In the genomic region with DNA sequence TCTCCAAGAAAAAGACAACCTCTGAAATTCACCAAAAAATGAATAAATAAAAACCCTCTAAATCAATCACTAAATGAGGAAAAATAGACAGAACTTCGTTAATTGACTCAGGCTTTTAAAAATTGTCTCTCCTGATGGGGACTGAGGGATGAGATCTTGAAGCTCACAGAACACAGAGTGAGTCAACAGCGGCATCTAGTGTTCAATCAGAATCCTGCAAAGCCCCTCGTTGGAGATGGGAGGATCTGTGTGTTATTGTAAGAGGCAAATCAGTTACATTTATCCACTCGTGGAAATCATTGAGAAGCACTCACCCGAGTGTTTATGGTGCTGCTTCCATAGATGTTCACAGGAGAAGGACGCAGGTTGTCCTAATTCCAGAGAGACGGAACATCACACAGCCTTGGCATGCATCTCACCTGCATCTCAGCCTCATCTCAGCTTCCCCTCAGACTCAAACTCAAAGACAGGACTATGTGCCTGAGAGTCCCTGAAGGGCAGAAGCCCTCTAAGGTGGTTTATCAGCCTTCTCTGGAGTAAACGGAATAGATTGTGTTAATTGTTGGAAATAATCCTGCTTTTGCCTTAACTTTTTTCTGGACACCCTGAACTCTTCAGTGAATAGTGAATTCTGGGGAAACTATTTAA, we compare ENCODE assay signal across 8 cellular contexts.
DNase-seq lines count a peak whose midpoint lies in the region; ATAC-seq lines count a peak whose summit lies in the region.

No MANE protein-coding gene starts in this region.

- no peaks in the 10 kb centered on the region for H3K36me3 Mint-ChIP-seq in activated CD4-positive, alpha-beta T cell treated with anti-CD3 and anti-CD28 coated beads for 36 hours (ENCODE audit: low read depth)

- ATAC-seq in GM18909 (IDR thresholded peaks at IDR 0.05; ENCODE audit: poor library complexity, unreplicated experiment) (peak; percentile 83), HG03159 (IDR thresholded peaks at IDR 0.05; ENCODE audit: unreplicated experiment) (peak; percentile 87)
- ATAC-seq in activated CD4-positive, alpha-beta T cell treated with anti-CD3 and anti-CD28 coated beads for 36 hours: peak; percentile 77

- peaks cover 3% of the 10 kb centered on the region for H3K27me3 Mint-ChIP-seq in activated CD4-positive, alpha-beta T cell treated with anti-CD3 and anti-CD28 coated beads for 36 hours

- CTCF ChIA-PET in activated CD4-positive, alpha-beta T cell treated with anti-CD3 and anti-CD28 coated beads for 36 hours (lab: Charles Lee): interaction anchor here (0.6 to 3.2 kb wide), 28 partner anchors 9 to 1196 kb away, joined by 3 to 17 read pairs (median 4); partner anchors contain the start of gene ATIC

- no peak overlapping the region for H3K4me3 Mint-ChIP-seq in activated CD4-positive, alpha-beta T cell treated with anti-CD3 and anti-CD28 coated beads for 36 hours

- POLR2A ChIA-PET in activated CD4-positive, alpha-beta T cell treated with anti-CD3 and anti-CD28 coated beads for 36 hours (lab: Charles Lee): no interaction called here

- H3K4me1 Mint-ChIP-seq in activated CD4-positive, alpha-beta T cell treated with anti-CD3 and anti-CD28 coated beads for 36 hours: peaks cover 9% of the 10 kb centered on the region

- intact Hi-C loops in activated CD4-positive, alpha-beta T cell treated with anti-CD3 and anti-CD28 coated beads for 36 hours (cut with DNase I, micrococcal nuclease): loop anchor here in 1 of 2 experiments (2.0 to 5.0 kb wide), 2 partner anchors 104 to 477 kb away; no protein-coding TSS in a partner anchor

- DNase-seq in C1 segment of cervical spinal cord (lab: John Stamatoyannopoulos, UW) (peak in 9 of 14 donors; percentile 2 to 47 (median 17)), NCI-H446 treated with DMSO at 0.1 percent for 48 hours (lab: John Stamatoyannopoulos, UW) (peak; percentile 19), ecto neural progenitor cell (ENCODE audit: low spot score) (peak; percentile 60), lung microvascular endothelial cell (ENCODE audit: low read depth in 2 of 2) (peak; percentile 79 to 82)
- peak; percentile 74 for DNase-seq in activated CD4-positive, alpha-beta T cell treated with anti-CD3 and anti-CD28 coated beads for 36 hours
- peak; percentile 3 to 10 for DNase-seq in stimulated activated CD8-positive, alpha-beta memory T cell treated with anti-CD3 and anti-CD28 coated beads, Interleukin-2, amount 100 ng/mL, for 1 hour (ENCODE audit: low read depth in 2 of 2)

- no peaks in the 10 kb centered on the region for H3K9me3 Mint-ChIP-seq in activated CD4-positive, alpha-beta T cell treated with anti-CD3 and anti-CD28 coated beads for 36 hours (ENCODE audit: low read depth)

- no peak overlapping the region for H3K27ac Mint-ChIP-seq in activated CD4-positive, alpha-beta T cell treated with anti-CD3 and anti-CD28 coated beads for 36 hours

Comparison
In these comparisons a context has a peak if more than half of its experiments do, and no peak if none do; other contexts are left out.
1. Peak in every context shown above with its lines: DNase-seq and ATAC-seq.
2. DNase-seq: peak in every context shown above with its lines; median percentile 80 in lung microvascular endothelial cell; 74 in activated CD4-positive, alpha-beta T cell treated with anti-CD3 and anti-CD28 coated beads for 36 hours; 60 in ecto neural progenitor cell; 19 in NCI-H446 treated with DMSO at 0.1 percent for 48 hours; 17 in C1 segment of cervical spinal cord; 6 in stimulated activated CD8-positive, alpha-beta memory T cell treated with anti-CD3 and anti-CD28 coated beads, Interleukin-2, amount 100 ng/mL, for 1 hour.